ENCODE assay signal across 8 cellular contexts in genomic region chr6:33277663-33278391, GRCh38. TPM values are rescaled to one million over a fixed set of nuclear protein-coding genes. Genes with fewer than 3 reads are reported as not detected.
A peak's percentile ranks its signal among the peaks of the same experiment; 100 is the strongest.
DNase-seq lines count a peak whose midpoint lies in the region; ATAC-seq and TF ChIP-seq lines count a peak whose summit lies in the region.

No MANE protein-coding gene starts in this region.

- no peak for TF ChIP-seq POLR2A in gastrocnemius medialis (IDR thresholded peaks at IDR 0.05)

- H3K4me1 ChIP-seq in cardiac muscle cell (ENCODE audit: low read depth) (peaks cover 7% of the 10 kb centered on the region), gastrocnemius medialis (peaks cover 40 to 63% of the 10 kb centered on the region in 2 donors)

- H3K27ac ChIP-seq in cardiac muscle cell (peak overlapping the region; percentile 42), gastrocnemius medialis (peak overlapping the region; percentile 70 to 82 (median 76))

- H3K36me3 ChIP-seq in cardiac muscle cell, result peaks cover 27% of the 10 kb centered on the region
- peaks cover 0 to 56% of the 10 kb centered on the region in 2 donors for H3K36me3 ChIP-seq in gastrocnemius medialis

- ATAC-seq in HG03439 (IDR thresholded peaks at IDR 0.05; ENCODE audit: unreplicated experiment) (peak; percentile 15), gastrocnemius medialis (no peak), HG02763 (IDR thresholded peaks at IDR 0.05; ENCODE audit: unreplicated experiment) (no peak), GM21367 (IDR thresholded peaks at IDR 0.05; ENCODE audit: unreplicated experiment) (no peak)

- H3K27me3 ChIP-seq in cardiac muscle cell, result no peaks in the 10 kb centered on the region
- H3K27me3 ChIP-seq in gastrocnemius medialis, result no peaks in the 10 kb centered on the region

- intact Hi-C loops in gastrocnemius medialis (cut with DNase I; ENCODE audit: low total_unique reads), result loop anchor here (1.0 to 10.0 kb wide), 3 partner anchors 21 to 1103 kb away; partner anchors contain the start of genes AGPAT1 and RNF5

- in situ Hi-C loops in gastrocnemius medialis (cut with MboI; ENCODE audit: low sequenced_read_pairs in 4 of 4), result loop anchor here in 1 of 4 donors (25.0 kb wide), 1 partner anchor 1416 kb away; the partner anchor contains the start of gene NEU1

- H3K4me3 ChIP-seq in cardiac muscle cell, result peak overlapping the region; percentile 51
- H3K4me3 ChIP-seq in gastrocnemius medialis, result peak overlapping the region; percentile 56 to 64 (median 62)

- TF ChIP-seq CTCF in cardiac muscle cell (IDR thresholded peaks at IDR 0.05; ENCODE audit: low read depth, low read length) (no peak), gastrocnemius medialis (IDR thresholded peaks at IDR 0.05 in 4 of 5, conservative IDR thresholded peaks at IDR 0.05 in 1 of 5) (no peak)

- H3K9me3 ChIP-seq in cardiac muscle cell (ENCODE audit: low read depth) (no peaks in the 10 kb centered on the region), gastrocnemius medialis (no peaks in the 10 kb centered on the region)

- DNase-seq in GM03348 (ENCODE audit: low spot score) (peak; percentile 20), activated gamma-delta T cell (lab: John Stamatoyannopoulos, UW) (peak; percentile 21), cardiac muscle cell (ENCODE audit: low read depth in 1 of 2, low spot score in 1 of 2) (no peak), gastrocnemius medialis (no peak), NCI-H128 (lab: John Stamatoyannopoulos, UW; ENCODE audit: unreplicated experiment) (no peak)

RNA-seq across cellular contexts. Expression of gene B3GALT4, which starts 0.9 kb away (rescaled TPM):
- total RNA-seq in cardiac muscle cell (11.7 and 15.5 TPM in 2 replicates), gastrocnemius medialis (1 to 10 TPM; 1.0 to 2.0 (median 1.7) TPM)
- polyA plus RNA-seq in cardiac muscle cell, result 11.0 and 15.8 TPM in 2 replicates

RNA-seq across cellular contexts. Expression of gene RPS18, which starts 6.0 kb away (rescaled TPM):
- total RNA-seq in cardiac muscle cell (2,022 and 2,161 TPM in 2 replicates), gastrocnemius medialis (1,000 to 10,000 TPM; 1,834 to 2,142 (median 2,010) TPM)
- polyA plus RNA-seq in cardiac muscle cell, result 1,298 and 1,698 TPM in 2 replicates

RNA-seq across cellular contexts. Expression of gene VPS52, which starts 6.2 kb away (rescaled TPM):
- total RNA-seq in cardiac muscle cell, result 34.4 and 37.1 TPM in 2 replicates
- polyA plus RNA-seq in cardiac muscle cell, result 55.2 and 64.8 TPM in 2 replicates
- total RNA-seq in gastrocnemius medialis, result 10 to 100 TPM; 28.7 to 52.8 (median 41.2) TPM

RNA-seq across cellular contexts. Expression of gene WDR46, which starts 11.2 kb away (rescaled TPM):
- total RNA-seq in cardiac muscle cell (34.8 and 58.9 TPM in 2 replicates), gastrocnemius medialis (10 to 100 TPM; 34.5 to 57.3 (median 49.1) TPM)
- 46.3 and 70.4 TPM in 2 replicates for polyA plus RNA-seq in cardiac muscle cell

RNA-seq across cellular contexts. Expression of gene PFDN6, which starts 11.6 kb away (rescaled TPM):
- total RNA-seq in cardiac muscle cell (72.8 and 95.3 TPM in 2 replicates), gastrocnemius medialis (100 to 1,000 TPM in 1 of 4 donors, 10 to 100 TPM in 3; 49.9 to 106 (median 76.8) TPM)
- 34.2 and 35.1 TPM in 2 replicates for polyA plus RNA-seq in cardiac muscle cell

Comparison
In these comparisons a context has a peak if more than half of its experiments do, and no peak if none do; other contexts are left out.
1. DNase-seq: peak in GM03348 (single experiment) and activated gamma-delta T cell (single experiment); none in cardiac muscle cell (0 of 2), gastrocnemius medialis (0 of 2) and NCI-H128 (single experiment).